ENCODE assay signal across 8 cellular contexts in genomic region chr5:32193591-32193990, GRCh38. TPM values are rescaled to one million over a fixed set of nuclear protein-coding genes. Genes with fewer than 3 reads are reported as not detected.
DNase-seq lines count a peak whose midpoint lies in the region; ATAC-seq and TF ChIP-seq lines count a peak whose summit lies in the region.

No MANE protein-coding gene starts in this region.

- H3K4me1 Mint-ChIP-seq in chondrocyte (ENCODE audit: low read depth) = peaks cover 19% of the 10 kb centered on the region
- H3K4me1 Mint-ChIP-seq in activated CD8-positive, alpha-beta T cell treated with anti-CD3 and anti-CD28 coated beads, Interleukin-2, amount 10 ng/mL, durations not matched to agents 7 days and 5 days (ENCODE audit: low read depth) = no peaks in the 10 kb centered on the region

- CTCF ChIA-PET in activated CD8-positive, alpha-beta T cell treated with anti-CD3 and anti-CD28 coated beads, Interleukin-2, amount 10 ng/mL, durations not matched to agents 7 days and 5 days (lab: Charles Lee) = no interaction called here

- no peaks in the 10 kb centered on the region for H3K27me3 Mint-ChIP-seq in chondrocyte (ENCODE audit: low read depth)
- peaks cover 14% of the 10 kb centered on the region for H3K27me3 Mint-ChIP-seq in activated CD8-positive, alpha-beta T cell treated with anti-CD3 and anti-CD28 coated beads, Interleukin-2, amount 10 ng/mL, durations not matched to agents 7 days and 5 days (ENCODE audit: low read depth)

- peak; percentile 88 for ATAC-seq in HG03354 (IDR thresholded peaks at IDR 0.05; ENCODE audit: poor library complexity, severe bottlenecking, unreplicated experiment)
- ATAC-seq in activated CD8-positive, alpha-beta T cell treated with anti-CD3 and anti-CD28 coated beads, Interleukin-2, amount 10 ng/mL, durations not matched to agents 7 days and 5 days = no peak

- no peaks in the 10 kb centered on the region for H3K9me3 Mint-ChIP-seq in chondrocyte (ENCODE audit: low read depth)
- H3K9me3 Mint-ChIP-seq in activated CD8-positive, alpha-beta T cell treated with anti-CD3 and anti-CD28 coated beads, Interleukin-2, amount 10 ng/mL, durations not matched to agents 7 days and 5 days (ENCODE audit: insufficient read depth) = no peaks in the 10 kb centered on the region

- H3K4me3 Mint-ChIP-seq in chondrocyte (ENCODE audit: unreplicated experiment) = peak overlapping the region; percentile 38
- no peak overlapping the region for H3K4me3 Mint-ChIP-seq in activated CD8-positive, alpha-beta T cell treated with anti-CD3 and anti-CD28 coated beads, Interleukin-2, amount 10 ng/mL, durations not matched to agents 7 days and 5 days

- DNase-seq in Daoy (ENCODE audit: low read depth) (peak; percentile 86), NCI-H524 treated with DMSO at 0.1 percent for 48 hours (lab: John Stamatoyannopoulos, UW) (peak; percentile 82), chondrocyte (ENCODE audit: low spot score) (no peak), mucosa of gallbladder (ENCODE audit: low spot score) (peak; percentile 91), cerebellar cortex (ENCODE audit: low spot score) (no peak), HPDE6-E6E7 (ENCODE audit: extremely low spot score) (no peak)
- no peak for DNase-seq in activated CD8-positive, alpha-beta T cell treated with anti-CD3 and anti-CD28 coated beads, Interleukin-2, amount 10 ng/mL, durations not matched to agents 7 days and 5 days

- peak overlapping the region; percentile 59 for H3K27ac Mint-ChIP-seq in chondrocyte (ENCODE audit: unreplicated experiment)
- H3K27ac Mint-ChIP-seq in activated CD8-positive, alpha-beta T cell treated with anti-CD3 and anti-CD28 coated beads, Interleukin-2, amount 10 ng/mL, durations not matched to agents 7 days and 5 days = no peak overlapping the region

- POLR2A ChIA-PET in activated CD8-positive, alpha-beta T cell treated with anti-CD3 and anti-CD28 coated beads, Interleukin-2, amount 10 ng/mL, durations not matched to agents 7 days and 5 days (lab: Charles Lee) = no interaction called here

- no peaks in the 10 kb centered on the region for H3K36me3 Mint-ChIP-seq in chondrocyte (ENCODE audit: low read depth)
- no peaks in the 10 kb centered on the region for H3K36me3 Mint-ChIP-seq in activated CD8-positive, alpha-beta T cell treated with anti-CD3 and anti-CD28 coated beads, Interleukin-2, amount 10 ng/mL, durations not matched to agents 7 days and 5 days (ENCODE audit: low read depth)

- TF ChIP-seq CTCF in chondrocyte (IDR thresholded peaks at IDR 0.05) = no peak

RNA-seq across cellular contexts. Expression of gene GOLPH3, which starts 19.5 kb away (rescaled TPM):
- total RNA-seq in Daoy (2014; rRNA removed; shearing (Covaris generic)) = 54.3 and 54.7 TPM in 2 replicates
- 95.2 to 110 TPM (median 106 TPM) in 3 replicates for total RNA-seq in chondrocyte
- 154 TPM for total RNA-seq in mucosa of gallbladder
- 10 to 100 TPM; 70.7 to 73.7 TPM for total RNA-seq in activated CD8-positive, alpha-beta T cell treated with anti-CD3 and anti-CD28 coated beads, Interleukin-2, amount 10 ng/mL, durations not matched to agents 7 days and 5 days

Comparison
In these comparisons a context has a peak if more than half of its experiments do, and no peak if none do; other contexts are left out.
1. DNase-seq: peak in Daoy (single experiment), NCI-H524 treated with DMSO at 0.1 percent for 48 hours (single experiment) and mucosa of gallbladder (single experiment); none in chondrocyte (single experiment), cerebellar cortex (single experiment), HPDE6-E6E7 (single experiment) and activated CD8-positive, alpha-beta T cell treated with anti-CD3 and anti-CD28 coated beads, Interleukin-2, amount 10 ng/mL, durations not matched to agents 7 days and 5 days (single experiment).